Comparison of ENCODE assay signal across 8 cellular contexts in the genomic region with DNA sequence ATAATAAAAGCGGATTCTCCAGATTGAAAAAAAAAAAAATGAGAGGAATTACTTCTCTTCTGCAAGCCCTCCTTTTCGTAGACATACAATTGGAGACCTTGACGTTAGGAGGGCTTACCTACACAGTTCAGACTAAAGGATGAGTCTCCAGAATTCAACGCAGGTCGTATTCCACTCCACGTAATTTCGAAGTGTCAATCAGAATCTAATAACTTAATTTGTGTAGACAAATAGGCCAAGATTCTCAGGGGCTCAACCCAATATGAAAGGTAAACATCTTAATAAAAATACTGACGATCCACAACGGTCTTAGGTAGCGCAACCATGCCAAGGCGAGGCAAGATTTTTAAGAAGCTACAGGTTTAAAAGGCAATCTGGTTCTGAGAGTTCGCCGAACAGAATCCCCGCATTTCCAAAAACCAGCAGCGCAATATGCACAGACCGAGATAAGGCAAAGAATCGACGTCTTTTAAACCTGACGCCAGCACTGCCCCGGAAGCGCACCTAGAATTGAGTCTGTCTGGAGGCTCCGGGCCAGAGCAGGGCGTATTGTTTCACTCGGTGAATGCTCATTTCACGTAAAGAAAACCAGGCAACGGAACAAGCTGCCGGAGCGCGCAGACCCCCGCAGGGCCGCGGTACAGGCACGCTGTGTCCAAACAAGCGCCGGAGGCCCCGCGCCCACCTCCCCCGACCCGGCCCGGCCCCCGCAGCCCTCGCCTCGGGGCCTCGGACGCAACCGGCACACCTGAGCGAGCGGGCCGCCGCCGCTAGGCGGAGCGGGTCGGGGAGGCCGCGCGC. TPM values are rescaled to one million over a fixed set of nuclear protein-coding genes. Genes with fewer than 3 reads are reported as not detected.
A peak's percentile ranks its signal among the peaks of the same experiment; 100 is the strongest.
DNase-seq lines count a peak whose midpoint lies in the region; ATAC-seq and TF ChIP-seq lines count a peak whose summit lies in the region.

No MANE protein-coding gene starts in this region.

- peak overlapping the region; percentile 88 for H2AFZ ChIP-seq in hepatocyte

- in situ Hi-C loops in gastrocnemius medialis (cut with MboI; ENCODE audit: low sequenced_read_pairs in 4 of 4): no loop called here

- H3K9ac ChIP-seq in NT2/D1 (ENCODE audit: insufficient read length, low read depth): peak overlapping the region; percentile 90

- peak; percentile 29 for TF ChIP-seq CTCF in hepatocyte (IDR thresholded peaks at IDR 0.05; ENCODE audit: poor library complexity)
- TF ChIP-seq CTCF in gastrocnemius medialis (IDR thresholded peaks at IDR 0.05 in 4 of 5, conservative IDR thresholded peaks at IDR 0.05 in 1 of 5): peak in 2 of 5 experiments; percentile 17 to 48

- H3K36me3 ChIP-seq in CD4-positive, CD25-positive, alpha-beta regulatory T cell (ENCODE audit: control insufficient read depth, insufficient read depth, low read length): peaks cover under 1% of the 10 kb centered on the region
- H3K36me3 ChIP-seq in NT2/D1 (ENCODE audit: insufficient read depth, insufficient read length, low read length): peaks cover under 1% of the 10 kb centered on the region
- no peaks in the 10 kb centered on the region for H3K36me3 ChIP-seq in hepatocyte (replicated peaks; ENCODE audit: insufficient read depth, low read depth)
- no peaks in the 10 kb centered on the region for H3K36me3 ChIP-seq in gastrocnemius medialis

- no peaks in the 10 kb centered on the region for H3K9me2 ChIP-seq in hepatocyte (replicated peaks; ENCODE audit: insufficient read depth)

- peaks cover 58% of the 10 kb centered on the region for H3K79me2 ChIP-seq in hepatocyte

- ATAC-seq in CD4-positive, CD25-positive, alpha-beta regulatory T cell (ENCODE audit: low read depth in 2 of 2): peak; percentile 57 to 62
- ATAC-seq in GM18867 (IDR thresholded peaks at IDR 0.05; ENCODE audit: unreplicated experiment) (peak; percentile 36), HG03064 (IDR thresholded peaks at IDR 0.05; ENCODE audit: low read depth, unreplicated experiment) (peak; percentile 46), gastrocnemius medialis (peak; percentile 57 to 71)

- intact Hi-C loops in gastrocnemius medialis (cut with DNase I; ENCODE audit: low total_unique reads): loop anchor here (1.0 to 2.0 kb wide), 2 partner anchors 21 to 71 kb away; a partner anchor contains a TSS

- peak overlapping the region; percentile 95 for H3K4me3 ChIP-seq in CD4-positive, CD25-positive, alpha-beta regulatory T cell (ENCODE audit: low read depth, low read length)
- H3K4me3 ChIP-seq in NT2/D1 (ENCODE audit: insufficient read length, low read depth): peak overlapping the region; percentile 94
- H3K4me3 ChIP-seq in hepatocyte: peak overlapping the region; percentile 89
- H3K4me3 ChIP-seq in gastrocnemius medialis: peak overlapping the region; percentile 90 to 99 (median 96)

- H3K9me3 Mint-ChIP-seq in CD4-positive, CD25-positive, alpha-beta regulatory T cell: no peaks in the 10 kb centered on the region

- peak overlapping the region; percentile 96 to 98 (median 98) for H3K27ac Mint-ChIP-seq in CD4-positive, CD25-positive, alpha-beta regulatory T cell

- H3K4me1 ChIP-seq in CD4-positive, CD25-positive, alpha-beta regulatory T cell (ENCODE audit: control insufficient read depth, insufficient read depth, low read length, poor library complexity, severe bottlenecking): peaks cover 30% of the 10 kb centered on the region
- H3K4me1 ChIP-seq in NT2/D1 (ENCODE audit: insufficient read depth, insufficient read length) (no peaks in the 10 kb centered on the region), hepatocyte (ENCODE audit: insufficient read depth) (peaks cover 14% of the 10 kb centered on the region), gastrocnemius medialis (peaks cover 36 to 39% of the 10 kb centered on the region in 2 donors)

- H3K9me3 ChIP-seq in CD4-positive, CD25-positive, alpha-beta regulatory T cell (ENCODE audit: control insufficient read depth in 2 of 2, low read length in 2 of 2): no peaks in the 10 kb centered on the region
- H3K9me3 ChIP-seq in NT2/D1 (ENCODE audit: insufficient read depth, low read length) (no peaks in the 10 kb centered on the region), hepatocyte (ENCODE audit: low read depth) (no peaks in the 10 kb centered on the region), gastrocnemius medialis (no peaks in the 10 kb centered on the region)

- H3K27ac ChIP-seq in CD4-positive, CD25-positive, alpha-beta regulatory T cell (ENCODE audit: insufficient read depth, low read length, poor library complexity, severe bottlenecking): peak overlapping the region; percentile 91
- H3K27ac ChIP-seq in hepatocyte (peak overlapping the region; percentile 96), gastrocnemius medialis (peak overlapping the region; percentile 90 to 94 (median 92))

- WGBS in hepatocyte (ENCODE audit: low lambda C conversion rate, missing lambda C conversion rate): 2% methylated on average over 51 of the region's 57 CpGs

- peaks cover 13 to 40% (median 22%) of the 10 kb centered on the region in 4 donors for H3K4me1 Mint-ChIP-seq in CD4-positive, CD25-positive, alpha-beta regulatory T cell

- H4K20me1 ChIP-seq in hepatocyte (ENCODE audit: insufficient read depth, poor library complexity, severe bottlenecking): peaks cover 23% of the 10 kb centered on the region

- DNase-seq in CD4-positive, CD25-positive, alpha-beta regulatory T cell: peak in 2 of 3 donors; percentile 61 to 78
- DNase-seq in NT2/D1 (ENCODE audit: low read depth, low spot score) (no peak), amniotic epithelial cell (ENCODE audit: low read depth) (peak; percentile 56), hepatocyte (ENCODE audit: low spot score) (no peak), gastrocnemius medialis (peak; percentile 22 to 37), NCI-H2081 treated with DMSO at 0.1 percent for 48 hours (lab: John Stamatoyannopoulos, UW) (no peak)

- peak overlapping the region; percentile 95 to 98 (median 95) for H3K4me3 Mint-ChIP-seq in CD4-positive, CD25-positive, alpha-beta regulatory T cell

- H3K36me3 Mint-ChIP-seq in CD4-positive, CD25-positive, alpha-beta regulatory T cell: no peaks in the 10 kb centered on the region

- no peaks in the 10 kb centered on the region for H3K27me3 ChIP-seq in CD4-positive, CD25-positive, alpha-beta regulatory T cell (ENCODE audit: control insufficient read depth, insufficient read depth, low read length)
- peaks cover 9% of the 10 kb centered on the region for H3K27me3 ChIP-seq in NT2/D1 (ENCODE audit: insufficient read depth, insufficient read length)
- no peaks in the 10 kb centered on the region for H3K27me3 ChIP-seq in hepatocyte
- H3K27me3 ChIP-seq in gastrocnemius medialis: no peaks in the 10 kb centered on the region

- no peaks in the 10 kb centered on the region for H3K27me3 Mint-ChIP-seq in CD4-positive, CD25-positive, alpha-beta regulatory T cell

- peak overlapping the region; percentile 75 for H3K4me2 ChIP-seq in hepatocyte

- no peak for TF ChIP-seq POLR2A in gastrocnemius medialis (IDR thresholded peaks at IDR 0.05)

RNA-seq across cellular contexts. Expression of a gene that starts 0.6 kb away (rescaled TPM):
- total RNA-seq in CD4-positive, CD25-positive, alpha-beta regulatory T cell: 118 TPM
- 10 to 100 TPM; 40.6 to 62.5 (median 47.8) TPM for polyA plus RNA-seq in CD4-positive, CD25-positive, alpha-beta regulatory T cell
- 76.8 and 82.9 TPM in 2 replicates for total RNA-seq in hepatocyte
- 61.5 and 65.9 TPM in 2 replicates for polyA plus RNA-seq in hepatocyte
- 10 to 100 TPM; 28.8 to 44.3 (median 38.5) TPM for total RNA-seq in gastrocnemius medialis

RNA-seq across cellular contexts. Expression of a gene that starts 28.9 kb away (rescaled TPM):
- total RNA-seq in CD4-positive, CD25-positive, alpha-beta regulatory T cell: 17.3 TPM
- polyA plus RNA-seq in CD4-positive, CD25-positive, alpha-beta regulatory T cell: 10 to 100 TPM in 1 of 4 donors, 1 to 10 TPM in 3; 6.8 to 10.6 (median 9.6) TPM
- total RNA-seq in hepatocyte (24.9 and 26.7 TPM in 2 replicates), gastrocnemius medialis (10 to 100 TPM; 20.2 to 26.8 (median 22.6) TPM)
- 14.3 and 20.1 TPM in 2 replicates for polyA plus RNA-seq in hepatocyte

RNA-seq across cellular contexts. Expression of a gene that starts 29.0 kb away (rescaled TPM):
- 0.27 TPM for total RNA-seq in CD4-positive, CD25-positive, alpha-beta regulatory T cell
- polyA plus RNA-seq in CD4-positive, CD25-positive, alpha-beta regulatory T cell: under 1 TPM in 3 of 4 donors, not detected in 1; 0.03 to 0.81 (median 0.33) TPM
- total RNA-seq in hepatocyte (0.13 and 0.16 TPM in 2 replicates), gastrocnemius medialis (not detected)
- 0.12 and 0.31 TPM in 2 replicates for polyA plus RNA-seq in hepatocyte

Comparison
In these comparisons a context has a peak if more than half of its experiments do, and no peak if none do; other contexts are left out.
1. DNase-seq: peak in CD4-positive, CD25-positive, alpha-beta regulatory T cell (2 of 3), amniotic epithelial cell (single experiment) and gastrocnemius medialis (2 of 2); none in NT2/D1 (single experiment), hepatocyte (single experiment) and NCI-H2081 treated with DMSO at 0.1 percent for 48 hours (single experiment).
2. Peak in every context shown above with its lines, with median percentiles within 50 percentile points of each other: ATAC-seq, H3K27ac ChIP-seq and H3K4me3 ChIP-seq.